ENCODE assay signal across 16 cellular contexts in the genomic region with DNA sequence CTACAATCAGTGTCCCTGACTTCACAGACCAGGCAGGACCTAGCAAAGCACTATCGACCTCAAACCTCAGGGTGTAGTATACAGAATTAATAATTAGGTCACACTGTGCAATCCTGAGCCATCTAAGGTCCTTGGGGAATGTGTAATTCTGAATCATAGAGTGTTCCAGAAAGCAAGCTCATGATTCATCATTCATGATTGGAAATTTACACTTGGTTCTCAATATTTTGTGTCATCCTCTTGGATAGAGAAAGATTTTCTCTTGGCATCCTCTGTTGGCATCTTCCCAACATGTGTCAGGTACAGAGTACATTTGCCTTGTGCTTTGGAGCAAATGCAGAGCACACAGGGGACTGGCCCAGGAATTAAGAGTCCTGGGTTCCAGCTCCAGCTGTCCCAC.
DNase-seq lines count a peak whose midpoint lies in the region; ATAC-seq and TF ChIP-seq lines count a peak whose summit lies in the region.
"Had no signal": no experiment of that assay in that cellular context is flagged by ENCODE, and none has a peak within 500 bp of the region (broad histone marks: within the 10 kb centered on the region; RNA-seq: fewer than 3 reads in every experiment).

No MANE protein-coding gene starts in this region.

- POLR2A ChIA-PET in RWPE1 (lab: Yijun Ruan, JAX; ENCODE audit: low non-redundant PET): no interaction called here

- no peak for TF ChIP-seq CTCF in RWPE1 (conservative IDR thresholded peaks at IDR 0.05; ENCODE audit: low read depth)

- no peak for ATAC-seq in GM21381 (IDR thresholded peaks at IDR 0.05; ENCODE audit: unreplicated experiment)
- ATAC-seq: activated T-helper 17 cell treated with anti-CD3 and anti-CD28 coated beads, Interleukin-2, amount 50 U/mL, for 72 hours; natural killer cell treated with Interleukin-12 subunit alpha and Interleukin-12 subunit beta and Interleukin-15 and Interleukin-18, amount 100 ng/mL, for 72 hours had no signal

- DNase-seq in GM03348 (ENCODE audit: low spot score) (peak; percentile 66), RWPE1 (ENCODE audit: low spot score) (peak; percentile 48), fibroblast of gingiva (ENCODE audit: low read depth) (peak; percentile 83), pons (ENCODE audit: low spot score) (peak; percentile 9), C1 segment of cervical spinal cord (lab: John Stamatoyannopoulos, UW) (no peak), NCI-H526 treated with DMSO at 0.1 percent for 48 hours (lab: John Stamatoyannopoulos, UW) (no peak)
- no peak for DNase-seq in activated T-cell treated with anti-CD3 and anti-CD28 coated beads, Interleukin-2, amount 50 U/mL, for 48 hours
- DNase-seq: activated CD4-positive, alpha-beta T cell treated with anti-CD3 and anti-CD28 coated beads for 48 hours; COR-L47; esophagus squamous epithelium; NCI-H2107; T-helper 1 cell; tibial artery had no signal

- CTCF ChIA-PET in RWPE1 (lab: Yijun Ruan, JAX): interaction anchor here (0.7 to 1.1 kb wide), 2 partner anchors 73 to 84 kb away, joined by 3 read pairs; no protein-coding TSS in a partner anchor

- no peak overlapping the region for H3K27ac ChIP-seq in RWPE1
- H3K27ac ChIP-seq: esophagus squamous epithelium, tibial artery had no signal

Comparison
In these comparisons a context has a peak if more than half of its experiments do, and no peak if none do; other contexts are left out.
1. DNase-seq: peak in GM03348 (single experiment), RWPE1 (single experiment), fibroblast of gingiva (single experiment) and pons (single experiment); none in C1 segment of cervical spinal cord (0 of 14), activated T-cell treated with anti-CD3 and anti-CD28 coated beads, Interleukin-2, amount 50 U/mL, for 48 hours (0 of 2) and NCI-H526 treated with DMSO at 0.1 percent for 48 hours (single experiment).